8 cellular contexts compared by ENCODE assay signal in genomic region chr5:35003018-35003957, GRCh38. TPM values are rescaled to one million over a fixed set of nuclear protein-coding genes. Genes with fewer than 3 reads are reported as not detected.
A peak's percentile ranks its signal among the peaks of the same experiment; 100 is the strongest.
DNase-seq lines count a peak whose midpoint lies in the region; ATAC-seq and TF ChIP-seq lines count a peak whose summit lies in the region.

No MANE protein-coding gene starts in this region.

- H3K9me3 ChIP-seq in upper lobe of left lung = no peaks in the 10 kb centered on the region

- no peak overlapping the region for H3K4me3 ChIP-seq in upper lobe of left lung

- no peaks in the 10 kb centered on the region for H3K36me3 ChIP-seq in upper lobe of left lung

- in situ Hi-C loops in KBM-7 (cut with MboI; ENCODE audit: low pct_unique_long_range_greater_than_20kb, low sequenced_read_pairs) = loop anchor here (25.0 kb wide), 1 partner anchor 516 kb away; no protein-coding TSS in a partner anchor

- no peak for TF ChIP-seq EP300 in upper lobe of left lung (IDR thresholded peaks at IDR 0.05)

- peak; percentile 42 to 90 (median 58) for TF ChIP-seq CTCF in upper lobe of left lung (IDR thresholded peaks at IDR 0.05)

- WGBS in upper lobe of left lung, 2 donors = 39 to 47% methylated on average over 15 to 18 of the region's 18 CpGs

- ATAC-seq in GM21423 (IDR thresholded peaks at IDR 0.05; ENCODE audit: unreplicated experiment) (peak; percentile 74), upper lobe of left lung (ENCODE audit: low FRiP score in 2 of 2) (peak; percentile 70 to 72)

- DNase-seq in DMS153 (lab: John Stamatoyannopoulos, UW) (peak; percentile 55), KBM-7 (peak; percentile 80), OCI-M1 (lab: John Stamatoyannopoulos, UW) (peak; percentile 84), fibroblast of peridontal ligament (ENCODE audit: extremely low read depth) (peak; percentile 56), occipital lobe (lab: John Stamatoyannopoulos, UW) (peak; percentile 34), upper lobe of left lung (peak; percentile 24 to 45)
- peak; percentile 76 to 82 for DNase-seq in activated T-cell treated with anti-CD3 and anti-CD28 coated beads, Interleukin-2, amount 50 U/mL, for 48 hours

- peaks cover 0 to 5% (median 0%) of the 10 kb centered on the region in 4 donors for H3K4me1 ChIP-seq in upper lobe of left lung

- H3K27me3 ChIP-seq in upper lobe of left lung = no peaks in the 10 kb centered on the region

- TF ChIP-seq POLR2A in upper lobe of left lung (IDR thresholded peaks at IDR 0.05) = no peak

- H3K27ac ChIP-seq in upper lobe of left lung = no peak overlapping the region

RNA-seq across cellular contexts. Expression of gene AGXT2, which starts 44.5 kb away (rescaled TPM):
- total RNA-seq in occipital lobe = not detected
- not detected for total RNA-seq in upper lobe of left lung

Comparison
In these comparisons a context has a peak if more than half of its experiments do, and no peak if none do; other contexts are left out.
1. DNase-seq: peak in every context shown above with its lines; median percentile 84 in OCI-M1; 80 in KBM-7; 79 in activated T-cell treated with anti-CD3 and anti-CD28 coated beads, Interleukin-2, amount 50 U/mL, for 48 hours; 56 in fibroblast of peridontal ligament; 55 in DMS153; 34 in upper lobe of left lung; 34 in occipital lobe.